In the genomic region with DNA sequence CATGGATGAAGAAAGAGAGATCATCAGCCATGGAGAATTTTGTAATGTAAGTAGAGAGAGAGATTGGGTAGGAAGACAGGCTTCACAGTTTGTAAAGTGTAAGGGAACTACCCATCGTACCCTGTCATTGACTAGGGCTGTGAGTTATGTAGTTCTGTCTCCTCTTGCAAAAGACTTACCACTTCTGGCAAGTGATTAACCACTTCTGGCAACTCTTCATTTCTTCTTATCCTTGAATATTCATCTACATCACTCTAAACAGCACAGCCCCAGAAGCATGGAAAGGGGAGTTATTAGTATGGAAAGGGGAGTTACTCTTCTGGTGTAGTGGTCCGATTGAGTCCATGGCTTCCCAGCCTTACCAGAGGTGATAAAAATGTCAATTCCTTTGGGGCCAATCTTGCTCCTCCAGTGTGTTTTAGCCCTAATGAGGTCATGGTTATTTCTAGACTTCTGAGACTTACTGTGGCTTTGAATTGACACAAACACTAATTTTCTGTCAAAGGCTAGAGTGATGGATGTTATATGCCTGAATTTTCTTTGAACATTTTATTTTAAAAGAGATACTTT, we compare ENCODE assay signal across 11 cellular contexts. TPM values are rescaled to one million over a fixed set of nuclear protein-coding genes. Genes with fewer than 3 reads are reported as not detected.
DNase-seq lines count a peak whose midpoint lies in the region; ATAC-seq and TF ChIP-seq lines count a peak whose summit lies in the region.
"Had no signal": no experiment of that assay in that cellular context is flagged by ENCODE, and none has a peak within 500 bp of the region (broad histone marks: within the 10 kb centered on the region; RNA-seq: fewer than 3 reads in every experiment).

No MANE protein-coding gene starts in this region.

- H3K9me3 ChIP-seq in CD4-positive, CD25-positive, alpha-beta regulatory T cell (ENCODE audit: control insufficient read depth in 2 of 2, low read length in 2 of 2): no peaks in the 10 kb centered on the region
- H3K9me3 ChIP-seq in left lung: peaks cover 0 to under 1% of the 10 kb centered on the region in 2 donors
- H3K9me3 ChIP-seq: SK-N-SH had no signal

- POLR2A ChIA-PET in activated CD4-positive, alpha-beta memory T cell treated with anti-CD3 and anti-CD28 coated beads for 36 hours (lab: Charles Lee): no interaction called here

- CTCF ChIA-PET in activated CD4-positive, alpha-beta memory T cell treated with anti-CD3 and anti-CD28 coated beads for 36 hours (lab: Charles Lee): no interaction called here

- no peak overlapping the region for H3K4me3 ChIP-seq in CD4-positive, CD25-positive, alpha-beta regulatory T cell (ENCODE audit: low read depth, low read length)
- H3K4me3 ChIP-seq in left lung: no peak overlapping the region
- no peak overlapping the region for H3K4me3 ChIP-seq in brain microvascular endothelial cell (ENCODE audit: low read depth, low read length)

- intact Hi-C loops in activated CD4-positive, alpha-beta memory T cell treated with anti-CD3 and anti-CD28 coated beads for 36 hours (cut with micrococcal nuclease): loop anchor here (5.0 kb wide), 1 partner anchor 180 kb away; no protein-coding TSS in a partner anchor
- intact Hi-C loops in left lung (cut with DNase I) (no loop called here), posterior cingulate gyrus (cut with DNase I) (no loop called here)

- peak overlapping the region; percentile 39 to 83 (median 77) for H3K27ac Mint-ChIP-seq in CD4-positive, CD25-positive, alpha-beta regulatory T cell
- H3K27ac Mint-ChIP-seq in activated CD4-positive, alpha-beta memory T cell treated with anti-CD3 and anti-CD28 coated beads for 36 hours: peak overlapping the region; percentile 20
- H3K27ac Mint-ChIP-seq: type B pancreatic cell had no signal

- no peaks in the 10 kb centered on the region for H3K27me3 Mint-ChIP-seq in CD4-positive, CD25-positive, alpha-beta regulatory T cell
- no peaks in the 10 kb centered on the region for H3K27me3 Mint-ChIP-seq in activated CD4-positive, alpha-beta memory T cell treated with anti-CD3 and anti-CD28 coated beads for 36 hours
- H3K27me3 Mint-ChIP-seq: type B pancreatic cell had no signal

- no peak for ATAC-seq in CD4-positive, CD25-positive, alpha-beta regulatory T cell (ENCODE audit: low read depth in 2 of 2)
- ATAC-seq in left lung: peak; percentile 57
- no peak for ATAC-seq in GM21515 (IDR thresholded peaks at IDR 0.05; ENCODE audit: unreplicated experiment)

- peaks cover 26 to 53% (median 43%) of the 10 kb centered on the region in 4 donors for H3K4me1 Mint-ChIP-seq in CD4-positive, CD25-positive, alpha-beta regulatory T cell
- H3K4me1 Mint-ChIP-seq in activated CD4-positive, alpha-beta memory T cell treated with anti-CD3 and anti-CD28 coated beads for 36 hours (ENCODE audit: low read depth): peaks cover 16% of the 10 kb centered on the region

- no peaks in the 10 kb centered on the region for H3K27me3 ChIP-seq in CD4-positive, CD25-positive, alpha-beta regulatory T cell (ENCODE audit: control insufficient read depth, insufficient read depth, low read length)
- H3K27me3 ChIP-seq in left lung (no peaks in the 10 kb centered on the region), brain microvascular endothelial cell (replicated peaks) (no peaks in the 10 kb centered on the region)

- H3K4me1 ChIP-seq in CD4-positive, CD25-positive, alpha-beta regulatory T cell (ENCODE audit: control insufficient read depth, insufficient read depth, low read length, poor library complexity, severe bottlenecking): no peaks in the 10 kb centered on the region
- H3K4me1 ChIP-seq in left lung: no peaks in the 10 kb centered on the region

- DNase-seq in CD4-positive, CD25-positive, alpha-beta regulatory T cell: no peak
- no peak for DNase-seq in activated CD4-positive, alpha-beta memory T cell treated with anti-CD3 and anti-CD28 coated beads for 36 hours
- DNase-seq in left lung (no peak), posterior cingulate gyrus (no peak), substantia nigra (lab: John Stamatoyannopoulos, UW) (no peak), brain microvascular endothelial cell (no peak)
- DNase-seq: DMS79 treated with DMSO at 0.1 percent for 48 hours, SK-N-SH had no signal

- H3K4me3 Mint-ChIP-seq in CD4-positive, CD25-positive, alpha-beta regulatory T cell: no peak overlapping the region
- no peak overlapping the region for H3K4me3 Mint-ChIP-seq in activated CD4-positive, alpha-beta memory T cell treated with anti-CD3 and anti-CD28 coated beads for 36 hours
- H3K4me3 Mint-ChIP-seq: type B pancreatic cell had no signal

- peaks cover 0 to 3% (median 0%) of the 10 kb centered on the region in 7 donors for H3K9me3 Mint-ChIP-seq in CD4-positive, CD25-positive, alpha-beta regulatory T cell
- H3K9me3 Mint-ChIP-seq in activated CD4-positive, alpha-beta memory T cell treated with anti-CD3 and anti-CD28 coated beads for 36 hours: peaks cover 3% of the 10 kb centered on the region
- H3K9me3 Mint-ChIP-seq: type B pancreatic cell had no signal

- peak; percentile 60 for TF ChIP-seq POLR2A in GM19193 (IDR thresholded peaks at IDR 0.05; ENCODE audit: extremely low read depth, insufficient read depth, insufficient read length)

- H3K27ac ChIP-seq in CD4-positive, CD25-positive, alpha-beta regulatory T cell (ENCODE audit: insufficient read depth, low read length, poor library complexity, severe bottlenecking): no peak overlapping the region
- H3K27ac ChIP-seq in left lung (peak overlapping the region in 1 of 2 donors; percentile 19), substantia nigra (ENCODE audit: low read depth, low read length, poor library complexity, severe bottlenecking) (no peak overlapping the region), brain microvascular endothelial cell (no peak overlapping the region)

- H3K36me3 ChIP-seq in CD4-positive, CD25-positive, alpha-beta regulatory T cell (ENCODE audit: control insufficient read depth, insufficient read depth, low read length): peaks cover 58% of the 10 kb centered on the region
- peaks cover 0 to 60% of the 10 kb centered on the region in 2 donors for H3K36me3 ChIP-seq in left lung
- peaks cover 33% of the 10 kb centered on the region for H3K36me3 ChIP-seq in brain microvascular endothelial cell (replicated peaks)

- in situ Hi-C loops in brain microvascular endothelial cell (cut with HindIII; ENCODE audit: low pct_ligation_motif_present, low sequenced_read_pairs): no loop called here

- H3K36me3 Mint-ChIP-seq in CD4-positive, CD25-positive, alpha-beta regulatory T cell: peaks cover 46% of the 10 kb centered on the region
- peaks cover 59% of the 10 kb centered on the region for H3K36me3 Mint-ChIP-seq in activated CD4-positive, alpha-beta memory T cell treated with anti-CD3 and anti-CD28 coated beads for 36 hours

- no peak for TF ChIP-seq CTCF in left lung (IDR thresholded peaks at IDR 0.05)
- no peak for TF ChIP-seq CTCF in brain microvascular endothelial cell (IDR thresholded peaks at IDR 0.05; ENCODE audit: low read depth, low read length, missing control alignments)

RNA-seq across cellular contexts. Expression of a gene that starts 52.0 kb away (rescaled TPM):
- 262 TPM for total RNA-seq in CD4-positive, CD25-positive, alpha-beta regulatory T cell
- polyA plus RNA-seq in CD4-positive, CD25-positive, alpha-beta regulatory T cell: 100 to 1,000 TPM; 198 to 331 (median 274) TPM
- total RNA-seq in activated CD4-positive, alpha-beta memory T cell treated with anti-CD3 and anti-CD28 coated beads for 36 hours: 100 to 1,000 TPM; 309 to 314 TPM
- total RNA-seq in left lung: 100 to 1,000 TPM; 118 to 144 TPM
